ENCODE assay signal across 8 cellular contexts in genomic region chr19:56538761-56539263, GRCh38. TPM values are rescaled to one million over a fixed set of nuclear protein-coding genes. Genes with fewer than 3 reads are reported as not detected.
A peak's percentile ranks its signal among the peaks of the same experiment; 100 is the strongest.
DNase-seq lines count a peak whose midpoint lies in the region; ATAC-seq lines count a peak whose summit lies in the region.

Gene ZFP28, plus strand, starts transcription at chr19:56538948. Its CDS starts 71 bp downstream, at chr19:56539019.

- intact Hi-C loops in left colon (cut with DNase I, micrococcal nuclease) = no loop called here

- peak within 1 kb of the TSS; percentile 97 for H3K27ac ChIP-seq in caudate nucleus (ENCODE audit: low read depth, low read length)

- ATAC-seq in HG02973 (IDR thresholded peaks at IDR 0.05; ENCODE audit: unreplicated experiment) (peak; percentile 40), left colon (peak; percentile 71)

- DNase-seq in NCI-H1105 treated with DMSO at 0.1 percent for 48 hours (lab: John Stamatoyannopoulos, UW) (peak; percentile 67), NCI-H1105 (lab: John Stamatoyannopoulos, UW) (no peak), SHP77 (lab: John Stamatoyannopoulos, UW) (peak; percentile 42 to 71), caudate nucleus (lab: John Stamatoyannopoulos, UW) (peak in 33 of 61 donors; percentile 37 to 95 (median 78)), left colon (peak; percentile 73 to 80), EL (no peak)
- DNase-seq in stimulated activated CD8-positive, alpha-beta memory T cell treated with anti-CD3 and anti-CD28 coated beads, Interleukin-15, amount 100 ng/mL, for 24 hours (ENCODE audit: low read depth) = peak; percentile 42

RNA-seq across cellular contexts. Expression of gene ZFP28, which starts in this region (rescaled TPM):
- 1 to 10 TPM in 1 of 2 donors, under 1 TPM in 1; 0.98 to 2.0 TPM for total RNA-seq in left colon

Comparison
In these comparisons a context has a peak if more than half of its experiments do, and no peak if none do; other contexts are left out.
1. DNase-seq: peak in NCI-H1105 treated with DMSO at 0.1 percent for 48 hours (single experiment), SHP77 (2 of 2), caudate nucleus (33 of 61), left colon (2 of 2) and stimulated activated CD8-positive, alpha-beta memory T cell treated with anti-CD3 and anti-CD28 coated beads, Interleukin-15, amount 100 ng/mL, for 24 hours (single experiment); none in NCI-H1105 (single experiment) and EL (single experiment).